Comparison of ENCODE assay signal across 20 cellular contexts in the genomic region with DNA sequence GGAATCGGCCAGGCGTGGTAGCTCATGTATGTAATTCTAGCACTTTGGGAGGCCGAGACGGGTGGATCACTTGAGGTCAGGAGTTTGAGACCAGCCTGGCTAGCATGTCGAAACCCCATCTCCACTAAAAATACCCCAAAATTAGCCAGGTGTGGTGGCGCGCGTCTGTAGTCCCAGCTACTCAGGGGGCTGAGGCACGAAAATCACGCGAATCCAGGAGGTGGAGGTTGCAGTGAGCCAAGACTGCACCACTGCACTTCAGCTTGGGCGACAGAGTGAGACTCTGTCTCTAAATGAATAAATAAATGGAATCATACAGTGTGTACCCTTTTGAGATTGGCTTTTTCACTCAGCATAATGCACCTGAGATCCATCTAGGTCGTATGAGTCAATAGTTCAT. TPM values are rescaled to one million over a fixed set of nuclear protein-coding genes. Genes with fewer than 3 reads are reported as not detected.
A peak's percentile ranks its signal among the peaks of the same experiment; 100 is the strongest.
DNase-seq lines count a peak whose midpoint lies in the region; ATAC-seq and TF ChIP-seq lines count a peak whose summit lies in the region.
"Had no signal": no experiment of that assay in that cellular context is flagged by ENCODE, and none has a peak within 500 bp of the region (broad histone marks: within the 10 kb centered on the region; RNA-seq: fewer than 3 reads in every experiment).

No MANE protein-coding gene starts in this region.

- peaks cover 9 to 45% (median 31%) of the 10 kb centered on the region in 4 donors for H3K4me1 ChIP-seq in esophagus muscularis mucosa
- H3K4me1 ChIP-seq in thyroid gland = peaks cover 13 to 32% of the 10 kb centered on the region in 2 donors
- peaks cover 0 to 14% (median 4%) of the 10 kb centered on the region in 12 donors for H3K4me1 ChIP-seq in heart left ventricle
- H3K4me1 ChIP-seq: BE2C had no signal

- peak; percentile 39 for ATAC-seq in HG02884 (IDR thresholded peaks at IDR 0.05; ENCODE audit: unreplicated experiment)
- no peak for ATAC-seq in HG03439 (IDR thresholded peaks at IDR 0.05; ENCODE audit: unreplicated experiment)
- no peak for ATAC-seq in heart left ventricle

- DNase-seq in DMS79 treated with DMSO at 0.1 percent for 48 hours (lab: John Stamatoyannopoulos, UW) (peak; percentile 34), DMS79 (lab: John Stamatoyannopoulos, UW) (no peak), esophagus muscularis mucosa (ENCODE audit: extremely low spot score) (no peak), thyroid gland (peak; percentile 76 to 86), GM03348 (ENCODE audit: low spot score) (no peak), heart left ventricle (no peak)
- DNase-seq: activated CD4-positive, alpha-beta T cell treated with anti-CD3 and anti-CD28 coated beads for 48 hours; activated CD8-positive, alpha-beta memory T cell treated with anti-CD3 and anti-CD28 coated beads, Interleukin-2, amount 50 U/mL, for 48 hours; effector CD8-positive, alpha-beta T cell; islet precursor cell; MM.1S; natural killer cell; NCI-H1694 had no signal

- no peak for TF ChIP-seq POLR2A in esophagus muscularis mucosa (IDR thresholded peaks at IDR 0.05; ENCODE audit: low read depth)
- no peak for TF ChIP-seq POLR2A in thyroid gland (IDR thresholded peaks at IDR 0.05)
- TF ChIP-seq POLR2A in heart left ventricle (IDR thresholded peaks at IDR 0.05) = no peak

- intact Hi-C loops in esophagus muscularis mucosa (cut with DNase I) = no loop called here
- intact Hi-C loops in thyroid gland (cut with DNase I) = no loop called here
- intact Hi-C loops in heart left ventricle (cut with DNase I) = no loop called here

- TF ChIP-seq EP300 in esophagus muscularis mucosa (IDR thresholded peaks at IDR 0.05) = no peak

- H3K4me3 ChIP-seq in esophagus muscularis mucosa (no peak overlapping the region), thyroid gland (replicated peaks in 1 of 3) (no peak overlapping the region), heart left ventricle (no peak overlapping the region)
- H3K4me3 ChIP-seq: hepatocyte, PC-9, suprapubic skin had no signal

- no peak for TF ChIP-seq CTCF in esophagus muscularis mucosa (IDR thresholded peaks at IDR 0.05)
- TF ChIP-seq CTCF in thyroid gland (IDR thresholded peaks at IDR 0.05) = no peak
- no peak for TF ChIP-seq CTCF in heart left ventricle (IDR thresholded peaks at IDR 0.05)

- H3K9me3 ChIP-seq in esophagus muscularis mucosa (no peaks in the 10 kb centered on the region), thyroid gland (no peaks in the 10 kb centered on the region), heart left ventricle (no peaks in the 10 kb centered on the region)
- H3K9me3 ChIP-seq: BE2C, suprapubic skin had no signal

- no peaks in the 10 kb centered on the region for H3K36me3 ChIP-seq in esophagus muscularis mucosa
- H3K36me3 ChIP-seq in thyroid gland = no peaks in the 10 kb centered on the region
- no peaks in the 10 kb centered on the region for H3K36me3 ChIP-seq in heart left ventricle
- H3K36me3 ChIP-seq: BE2C, suprapubic skin had no signal

- no peaks in the 10 kb centered on the region for H3K27me3 ChIP-seq in esophagus muscularis mucosa
- H3K27me3 ChIP-seq in thyroid gland = no peaks in the 10 kb centered on the region
- H3K27me3 ChIP-seq in heart left ventricle = no peaks in the 10 kb centered on the region
- H3K27me3 ChIP-seq: BE2C, hepatocyte, suprapubic skin had no signal

- WGBS in esophagus muscularis mucosa = 97% methylated on average over 13 of the region's 13 CpGs
- WGBS in thyroid gland, 2 donors = 41 to 58% methylated on average over 13 of the region's 13 CpGs
- WGBS in heart left ventricle, 4 donors = 96 to 97% (median 97%) methylated on average over 13 of the region's 13 CpGs

- H3K27ac ChIP-seq in esophagus muscularis mucosa (replicated peaks in 1 of 4) = peak overlapping the region; percentile 61 to 76 (median 65)
- H3K27ac ChIP-seq in thyroid gland = peak overlapping the region; percentile 11 to 68 (median 53)
- no peak overlapping the region for H3K27ac ChIP-seq in heart left ventricle
- H3K27ac ChIP-seq: 22Rv1, hepatocyte, PC-9, suprapubic skin had no signal

RNA-seq across cellular contexts. Expression of a gene that starts 19.4 kb away (rescaled TPM):
- total RNA-seq in esophagus muscularis mucosa = 10 to 100 TPM; 32.3 to 45.4 (median 34.8) TPM
- total RNA-seq in thyroid gland = 10 to 100 TPM; 10.6 to 25.4 (median 12.9) TPM
- 10 to 100 TPM in 1 of 9 donors, 1 to 10 TPM in 8; 2.7 to 12.8 (median 4.8) TPM for total RNA-seq in heart left ventricle
- polyA plus RNA-seq in heart left ventricle = 1 to 10 TPM; 2.3 to 3.0 TPM

Comparison
In these comparisons a context has a peak if more than half of its experiments do, and no peak if none do; other contexts are left out.
1. DNase-seq: peak in DMS79 treated with DMSO at 0.1 percent for 48 hours (single experiment) and thyroid gland (2 of 2); none in DMS79 (single experiment), esophagus muscularis mucosa (single experiment), GM03348 (single experiment) and heart left ventricle (0 of 5).
2. H3K27ac ChIP-seq: peak in esophagus muscularis mucosa (4 of 4) and thyroid gland (3 of 3); none in heart left ventricle (0 of 12).